ENCODE assay signal across 8 cellular contexts in genomic region chr10:61992683-61993629, GRCh38.
A peak's percentile ranks its signal among the peaks of the same experiment; 100 is the strongest.
DNase-seq lines count a peak whose midpoint lies in the region; ATAC-seq and TF ChIP-seq lines count a peak whose summit lies in the region.

No MANE protein-coding gene starts in this region.

- no peaks in the 10 kb centered on the region for H3K9me3 ChIP-seq in gastrocnemius medialis

- no peaks in the 10 kb centered on the region for H3K36me3 ChIP-seq in gastrocnemius medialis

- ATAC-seq in GM21381 (IDR thresholded peaks at IDR 0.05; ENCODE audit: unreplicated experiment) (peak; percentile 33), gastrocnemius medialis (peak; percentile 97 to 98)

- in situ Hi-C loops in gastrocnemius medialis (cut with MboI; ENCODE audit: low sequenced_read_pairs in 4 of 4), result no loop called here

- H3K4me3 ChIP-seq in fibroblast of mammary gland (ENCODE audit: control insufficient read depth, low read depth, low read length), result peak overlapping the region; percentile 22
- peak overlapping the region; percentile 14 to 44 (median 36) for H3K4me3 ChIP-seq in gastrocnemius medialis

- H3K4me1 ChIP-seq in gastrocnemius medialis, result peaks cover 17 to 42% of the 10 kb centered on the region in 2 donors

- intact Hi-C loops in gastrocnemius medialis (cut with DNase I; ENCODE audit: low total_unique reads), result loop anchor here (2.0 to 5.0 kb wide), 2 partner anchors 54 to 92 kb away; partner anchors contain the start of gene ARID5B

- H3K27ac ChIP-seq in gastrocnemius medialis, result peak overlapping the region; percentile 64 to 73 (median 66)

- DNase-seq in A172 (ENCODE audit: low spot score), result peak; percentile 56
- peak; percentile 82 for DNase-seq in NCI-H1436 (lab: John Stamatoyannopoulos, UW)
- peak; percentile 39 for DNase-seq in activated T-cell treated with anti-CD3 and anti-CD28 coated beads for 24 hours (ENCODE audit: low read depth)
- peak; percentile 97 for DNase-seq in fibroblast of mammary gland (ENCODE audit: low read depth)
- DNase-seq in gastrocnemius medialis, result peak; percentile 59 to 70
- no peak for DNase-seq in NCI-H524 treated with DMSO at 0.1 percent for 48 hours (lab: John Stamatoyannopoulos, UW)
- no peak for DNase-seq in NCI-H1694 (lab: John Stamatoyannopoulos, UW)

- H3K27me3 ChIP-seq in gastrocnemius medialis, result no peaks in the 10 kb centered on the region

- TF ChIP-seq POLR2A in gastrocnemius medialis (IDR thresholded peaks at IDR 0.05), result peak in 1 of 2 donors; percentile 20

- no peak for TF ChIP-seq CTCF in fibroblast of mammary gland (conservative IDR thresholded peaks at IDR 0.05; ENCODE audit: control insufficient read depth, insufficient read depth, low read depth, low read length)
- no peak for TF ChIP-seq CTCF in gastrocnemius medialis (IDR thresholded peaks at IDR 0.05 in 4 of 5, conservative IDR thresholded peaks at IDR 0.05 in 1 of 5)

Comparison
In these comparisons a context has a peak if more than half of its experiments do, and no peak if none do; other contexts are left out.
1. DNase-seq: peak in A172 (single experiment), NCI-H1436 (single experiment), activated T-cell treated with anti-CD3 and anti-CD28 coated beads for 24 hours (single experiment), fibroblast of mammary gland (single experiment) and gastrocnemius medialis (2 of 2); none in NCI-H524 treated with DMSO at 0.1 percent for 48 hours (single experiment) and NCI-H1694 (single experiment).